ENCODE assay signal across 8 cellular contexts in the genomic region with DNA sequence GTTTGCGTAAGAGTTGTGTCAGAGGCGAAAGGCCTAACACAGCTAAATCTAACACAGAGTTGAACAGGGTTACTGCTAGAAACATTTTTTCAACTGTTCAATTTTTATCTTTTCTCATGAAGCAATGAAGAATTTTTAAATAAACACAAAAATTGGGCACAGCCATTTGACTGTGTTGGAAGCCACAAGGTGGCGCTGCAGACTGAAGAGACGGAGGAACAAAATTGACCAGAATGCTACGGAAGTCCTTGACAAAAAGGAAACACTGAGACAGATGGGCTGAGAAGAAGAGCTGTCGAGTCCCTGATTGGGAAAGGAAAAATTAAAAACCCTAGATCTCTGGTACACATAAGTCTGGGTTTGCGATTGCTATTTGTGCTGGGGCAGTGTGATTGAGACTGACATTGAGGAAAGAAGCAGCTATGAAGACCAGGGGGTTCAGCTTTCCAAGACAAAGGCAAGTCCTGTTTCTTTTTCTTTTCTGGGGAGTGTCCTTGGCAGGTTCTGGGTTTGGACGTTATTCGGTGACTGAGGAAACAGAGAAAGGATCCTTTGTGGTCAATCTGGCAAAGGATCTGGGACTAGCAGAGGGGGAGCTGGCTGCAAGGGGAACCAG. TPM values are rescaled to one million over a fixed set of nuclear protein-coding genes. Genes with fewer than 3 reads are reported as not detected.
DNase-seq lines count a peak whose midpoint lies in the region; ATAC-seq and TF ChIP-seq lines count a peak whose summit lies in the region.

A gene (plus strand): TSS at position 265 of the 616 bp plus-strand sequence. CDS start 158 bp downstream, at position 423.

- peaks cover 92% of the 10 kb centered on the region for H3K36me3 Mint-ChIP-seq in brain
- peaks cover 85% of the 10 kb centered on the region for H3K36me3 Mint-ChIP-seq in nephron progenitor cell (ENCODE audit: low read depth)
- H3K36me3 Mint-ChIP-seq in activated CD8-positive, alpha-beta memory T cell treated with anti-CD3 and anti-CD28 coated beads, Interleukin-2, amount 10 ng/mL, durations not matched to agents 7 days and 5 days = peaks cover 2% of the 10 kb centered on the region

- peak within 1 kb of the TSS; percentile 19; the same call in 1 of the 2 replicates for H3K4me3 ChIP-seq in GM06990 (replicated peaks; ENCODE audit: low read depth, low read length)

- H3K27me3 Mint-ChIP-seq in brain (peaks cover 4% of the 10 kb centered on the region), nephron progenitor cell (ENCODE audit: low read depth, poor library complexity) (no peaks in the 10 kb centered on the region)
- H3K27me3 Mint-ChIP-seq in activated CD8-positive, alpha-beta memory T cell treated with anti-CD3 and anti-CD28 coated beads, Interleukin-2, amount 10 ng/mL, durations not matched to agents 7 days and 5 days = peaks cover 15% of the 10 kb centered on the region

- ATAC-seq in HG02852 (IDR thresholded peaks at IDR 0.05; ENCODE audit: unreplicated experiment) = no peak
- no peak for ATAC-seq in GM19455 (IDR thresholded peaks at IDR 0.05; ENCODE audit: unreplicated experiment)
- no peak for ATAC-seq in activated CD8-positive, alpha-beta memory T cell treated with anti-CD3 and anti-CD28 coated beads, Interleukin-2, amount 10 ng/mL, durations not matched to agents 7 days and 5 days

- H3K9me3 Mint-ChIP-seq in brain (peaks cover 71 to 89% (median 82%) of the 10 kb centered on the region in 5 experiments), nephron progenitor cell (peaks cover 89% of the 10 kb centered on the region)
- peaks cover 11% of the 10 kb centered on the region for H3K9me3 Mint-ChIP-seq in activated CD8-positive, alpha-beta memory T cell treated with anti-CD3 and anti-CD28 coated beads, Interleukin-2, amount 10 ng/mL, durations not matched to agents 7 days and 5 days (ENCODE audit: low read depth)

- DNase-seq in AG08395 (ENCODE audit: low spot score) (peak; percentile 29), GM06990 (ENCODE audit: extremely low read depth, insufficient read length) (no peak), NCI-H524 (lab: John Stamatoyannopoulos, UW) (peak; percentile 71 to 81), nephron progenitor cell (peak; percentile 42)
- DNase-seq in activated CD8-positive, alpha-beta memory T cell treated with anti-CD3 and anti-CD28 coated beads, Interleukin-2, amount 10 ng/mL, durations not matched to agents 7 days and 5 days = no peak

- CTCF ChIA-PET in activated CD8-positive, alpha-beta memory T cell treated with anti-CD3 and anti-CD28 coated beads, Interleukin-2, amount 10 ng/mL, durations not matched to agents 7 days and 5 days (lab: Charles Lee) = interaction anchor here (1.4 to 1.5 kb wide), 2 partner anchors 13 to 377 kb away, joined by 3 to 5 read pairs; no protein-coding TSS in a partner anchor

- H3K27ac Mint-ChIP-seq in brain (peak within 1 kb of the TSS; percentile 18 to 96 (median 75)), nephron progenitor cell (peak within 1 kb of the TSS; percentile 34)
- H3K27ac Mint-ChIP-seq in activated CD8-positive, alpha-beta memory T cell treated with anti-CD3 and anti-CD28 coated beads, Interleukin-2, amount 10 ng/mL, durations not matched to agents 7 days and 5 days = no peak within 1 kb of the TSS

- no peaks in the 10 kb centered on the region for H3K27me3 ChIP-seq in GM06990 (replicated peaks; ENCODE audit: control insufficient read depth, insufficient read depth, low read length)

- H3K4me1 Mint-ChIP-seq in brain (peaks cover 34% of the 10 kb centered on the region), nephron progenitor cell (peaks cover 6% of the 10 kb centered on the region)
- H3K4me1 Mint-ChIP-seq in activated CD8-positive, alpha-beta memory T cell treated with anti-CD3 and anti-CD28 coated beads, Interleukin-2, amount 10 ng/mL, durations not matched to agents 7 days and 5 days = no peaks in the 10 kb centered on the region

- peak; percentile 51 for TF ChIP-seq CTCF in GM06990 (IDR thresholded peaks at IDR 0.05; ENCODE audit: insufficient read depth, low read length, poor library complexity, severe bottlenecking)
- TF ChIP-seq CTCF in brain (conservative IDR thresholded peaks at IDR 0.05) = peak in 1 of 2 experiments; percentile 52
- peak; percentile 34 for TF ChIP-seq CTCF in nephron progenitor cell (IDR thresholded peaks at IDR 0.05)

- no peaks in the 10 kb centered on the region for H3K36me3 ChIP-seq in GM06990 (ENCODE audit: control insufficient read depth, insufficient read depth, low read length)

- peak within 1 kb of the TSS; percentile 70 to 88 (median 75) for H3K4me3 Mint-ChIP-seq in brain
- peak within 1 kb of the TSS; percentile 66 for H3K4me3 Mint-ChIP-seq in nephron progenitor cell
- no peak within 1 kb of the TSS for H3K4me3 Mint-ChIP-seq in activated CD8-positive, alpha-beta memory T cell treated with anti-CD3 and anti-CD28 coated beads, Interleukin-2, amount 10 ng/mL, durations not matched to agents 7 days and 5 days

RNA-seq across cellular contexts. Expression of the gene that starts here (rescaled TPM):
- 30.1 TPM for polyA plus RNA-seq in brain (ENCODE audit: insufficient read depth, low read depth, low replicate concordance)
- not detected for total RNA-seq in activated CD8-positive, alpha-beta memory T cell treated with anti-CD3 and anti-CD28 coated beads, Interleukin-2, amount 10 ng/mL, durations not matched to agents 7 days and 5 days

Comparison
In these comparisons a context has a peak if more than half of its experiments do, and no peak if none do; other contexts are left out.
1. DNase-seq: peak in AG08395 (single experiment), NCI-H524 (2 of 2) and nephron progenitor cell (single experiment); none in GM06990 (single experiment) and activated CD8-positive, alpha-beta memory T cell treated with anti-CD3 and anti-CD28 coated beads, Interleukin-2, amount 10 ng/mL, durations not matched to agents 7 days and 5 days (single experiment).